Comparison of ENCODE assay signal across 3 cellular contexts in the genomic region with DNA sequence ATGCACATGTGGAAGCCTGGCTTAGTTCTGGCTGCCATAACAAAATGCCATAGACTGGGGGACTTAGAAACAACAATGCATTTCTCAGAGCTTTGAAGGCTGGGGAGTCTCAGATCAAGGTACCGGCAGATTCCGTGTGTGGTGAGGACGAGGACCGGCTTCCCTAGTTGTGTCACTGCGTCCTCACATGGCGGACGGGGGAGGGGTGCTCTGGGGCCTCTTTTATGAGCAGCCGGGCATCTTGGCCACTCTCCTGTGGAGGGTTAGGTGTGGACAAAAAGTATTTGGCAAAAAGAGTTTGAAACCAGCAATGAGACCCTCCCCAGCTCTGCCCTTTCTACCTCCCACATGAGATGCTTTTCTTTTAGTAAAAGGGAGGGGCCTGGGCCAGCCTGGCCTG.
"Had no signal": no experiment of that assay in that cellular context is flagged by ENCODE, and none has a peak within 500 bp of the region (broad histone marks: within the 10 kb centered on the region; RNA-seq: fewer than 3 reads in every experiment).

No MANE protein-coding gene starts in this region.

- H3K4me3 ChIP-seq: breast epithelium, SK-N-MC had no signal

- H3K36me3 ChIP-seq: breast epithelium had no signal

- H3K27ac ChIP-seq: breast epithelium, SK-N-MC, VCaP had no signal

- H3K9me3 ChIP-seq: breast epithelium had no signal
